ENCODE assay signal across 22 cellular contexts in genomic region chr18:3140986-3141639, GRCh38.
"Had no signal": no experiment of that assay in that cellular context is flagged by ENCODE, and none has a peak within 500 bp of the region (broad histone marks: within the 10 kb centered on the region; RNA-seq: fewer than 3 reads in every experiment).

No MANE protein-coding gene starts in this region.

- DNase-seq: activated B cell treated with CpG ODN at 0.5 μM for 24 hours; activated CD4-positive, alpha-beta T cell treated with anti-CD3 and anti-CD28 coated beads for 48 hours; activated CD8-positive, alpha-beta T cell treated with anti-CD3 and anti-CD28 coated beads for 36 hours; activated naive CD4-positive, alpha-beta T cell; activated naive CD8-positive, alpha-beta T cell treated with anti-CD3 and anti-CD28 coated beads for 36 hours; activated T-cell treated with anti-CD3 and anti-CD28 coated beads, Interleukin-2, amount 50 U/mL, for 1 hour; amygdala; colonic mucosa; erythroblast; foreskin melanocyte; mesenchymal stem cell; naive thymus-derived CD4-positive, alpha-beta T cell; sigmoid colon; stimulated activated CD4-positive, alpha-beta T cell treated with anti-CD3 and anti-CD28 coated beads, Interleukin-4, amount 100 ng/mL, for 24 hours; testis; upper lobe of left lung had no signal

- H3K4me2 ChIP-seq: neural progenitor cell had no signal

- H3K27me3 ChIP-seq: colonic mucosa, neural progenitor cell, sigmoid colon, testis, upper lobe of left lung had no signal

- H2AFZ ChIP-seq: neural progenitor cell had no signal

- ATAC-seq: activated CD8-positive, alpha-beta T cell treated with anti-CD3 and anti-CD28 coated beads for 36 hours; activated T-helper 17 cell treated with anti-CD3 and anti-CD28 coated beads, Interleukin-2, amount 50 U/mL, for 72 hours; naive thymus-derived CD4-positive, alpha-beta T cell; stimulated activated effector memory CD8-positive, alpha-beta T cell treated with anti-CD3 and anti-CD28 coated beads, Interleukin-12 subunit alpha, Interleukin-12 subunit beta, amount 100 ng/mL, for 72 hours had no signal

- H3K4me3 ChIP-seq: colonic mucosa, neural progenitor cell, prostate gland, sigmoid colon, testis, upper lobe of left lung had no signal

- H3K9ac ChIP-seq: neural progenitor cell had no signal

- H3K36me3 ChIP-seq: colonic mucosa, prostate gland, upper lobe of left lung had no signal

- H3K9me3 ChIP-seq: colonic mucosa, prostate gland, sigmoid colon, testis, upper lobe of left lung had no signal

- H3K4me1 ChIP-seq: colonic mucosa, neural progenitor cell, prostate gland, sigmoid colon, testis, upper lobe of left lung had no signal

- H3K27ac ChIP-seq: colonic mucosa, neural progenitor cell, prostate gland, sigmoid colon, testis, upper lobe of left lung had no signal

- FAIRE-seq: endometrium, TTC549 had no signal
